16 cellular contexts compared by ENCODE assay signal in genomic region chr5:61732376-61732775, GRCh38.
A peak's percentile ranks its signal among the peaks of the same experiment; 100 is the strongest.
DNase-seq lines count a peak whose midpoint lies in the region; ATAC-seq, FAIRE-seq and TF ChIP-seq lines count a peak whose summit lies in the region.
"Had no signal": no experiment of that assay in that cellular context is flagged by ENCODE, and none has a peak within 500 bp of the region (broad histone marks: within the 10 kb centered on the region; RNA-seq: fewer than 3 reads in every experiment).

No MANE protein-coding gene starts in this region.

- no peak overlapping the region for H4K5ac ChIP-seq in H1 (ENCODE audit: insufficient read length, low read depth, low read length)

- no peak overlapping the region for H3K4ac ChIP-seq in H1 (replicated peaks; ENCODE audit: insufficient read length, low read depth, low read length)

- no peak overlapping the region for H2BK20ac ChIP-seq in H1 (ENCODE audit: low read length)

- ATAC-seq in CD8-positive, alpha-beta T cell: no peak

- H3K27ac ChIP-seq in H1 (ENCODE audit: low read depth, low read length) (no peak overlapping the region), stomach smooth muscle (ENCODE audit: low read length) (peak overlapping the region; percentile 53)
- H3K27ac ChIP-seq in CD8-positive, alpha-beta T cell (ENCODE audit: low read depth, low read length): no peak overlapping the region
- H3K27ac ChIP-seq: 22Rv1, tibial nerve had no signal

- no peak for TF ChIP-seq EP300 in H1 (IDR thresholded peaks at IDR 0.05; ENCODE audit: borderline replicate concordance in 1 of 2, low read depth in 2 of 2, low read length in 2 of 2)

- no peak for FAIRE-seq in H1 (lab: Jason Lieb, UNC)
- FAIRE-seq: endothelial cell of umbilical vein had no signal

- no peaks in the 10 kb centered on the region for H3K4me1 Mint-ChIP-seq in CD8-positive, alpha-beta T cell (ENCODE audit: low read depth)

- TF ChIP-seq POLR2A in H1 (IDR thresholded peaks at IDR 0.05; ENCODE audit: control extremely low read depth in 1 of 2, low read depth in 2 of 2, low read length in 2 of 2): no peak

- no peak overlapping the region for H3K23ac ChIP-seq in H1 (ENCODE audit: insufficient read length)

- no peak overlapping the region for H3K56ac ChIP-seq in H1 (replicated peaks; ENCODE audit: insufficient read length, low read depth, low read length)

- no peak overlapping the region for H3K27ac Mint-ChIP-seq in CD8-positive, alpha-beta T cell

- H3K36me3 Mint-ChIP-seq in CD8-positive, alpha-beta T cell: no peaks in the 10 kb centered on the region

- H3K4me3 Mint-ChIP-seq in CD8-positive, alpha-beta T cell: no peak overlapping the region

- no peak overlapping the region for H4K91ac ChIP-seq in H1 (replicated peaks; ENCODE audit: insufficient read length, low read length)

- H2AK5ac ChIP-seq in H1 (ENCODE audit: low read depth, low read length): no peak overlapping the region

- H3K27me3 Mint-ChIP-seq in CD8-positive, alpha-beta T cell (ENCODE audit: low read depth): peaks cover 11% of the 10 kb centered on the region

- TF ChIP-seq CTCF in H1 (IDR thresholded peaks at IDR 0.05; ENCODE audit: control extremely low read depth in 1 of 3, insufficient read depth in 1 of 3, low read depth in 1 of 3, low read length in 3 of 3) (no peak), GM13977 (IDR thresholded peaks at IDR 0.05; ENCODE audit: extremely low read depth, insufficient read depth, missing control alignments) (no peak)
- TF ChIP-seq CTCF in CD8-positive, alpha-beta T cell (IDR thresholded peaks at IDR 0.05): no peak

- no peak overlapping the region for H2BK12ac ChIP-seq in H1 (ENCODE audit: low read depth, low read length)

- no peaks in the 10 kb centered on the region; the same call in 1 of the 2 replicates for H3K23me2 ChIP-seq in H1 (ENCODE audit: low read depth, low read length)

- no peak overlapping the region for H4K8ac ChIP-seq in H1 (ENCODE audit: extremely low read depth, insufficient read depth, low read length)

- no peaks in the 10 kb centered on the region for H3K79me1 ChIP-seq in H1 (ENCODE audit: low read depth, low read length)

- no peaks in the 10 kb centered on the region for H3K9me3 ChIP-seq in H1 (ENCODE audit: insufficient read depth in 2 of 2, low read depth in 1 of 2, low read length in 1 of 2)
- no peaks in the 10 kb centered on the region for H3K9me3 ChIP-seq in stomach smooth muscle (ENCODE audit: control insufficient read depth in 2 of 2, low read length in 2 of 2)
- no peaks in the 10 kb centered on the region for H3K9me3 ChIP-seq in CD8-positive, alpha-beta T cell (ENCODE audit: low read length)
- H3K9me3 ChIP-seq: tibial nerve had no signal

- H3K4me1 ChIP-seq in H1 (replicated peaks in 1 of 4; ENCODE audit: control insufficient read depth in 3 of 4, insufficient read depth in 4 of 4, low read length in 3 of 4): peaks cover 2 to 11% (median 5%) of the 10 kb centered on the region in 4 experiments; a peak in 6 of 7 replicates
- peaks cover 8% of the 10 kb centered on the region for H3K4me1 ChIP-seq in stomach smooth muscle (ENCODE audit: control insufficient read depth, insufficient read depth, low read length)
- H3K4me1 ChIP-seq in CD8-positive, alpha-beta T cell (ENCODE audit: insufficient read depth, low read length): no peaks in the 10 kb centered on the region

- intact Hi-C loops in CD8-positive, alpha-beta T cell (cut with DNase I, micrococcal nuclease): no loop called here

- no peak; a peak in 1 of 4 replicates for TF ChIP-seq RAD21 in H1 (IDR thresholded peaks at IDR 0.05 in 1 of 2, conservative IDR thresholded peaks at IDR 0.05 in 1 of 2; ENCODE audit: low read depth in 2 of 2, low read length in 2 of 2)

- H3K4me3 ChIP-seq in H1 (ENCODE audit: extremely low read depth in 1 of 4, insufficient read depth in 2 of 4, low read depth in 3 of 4, low read length in 4 of 4) (peak overlapping the region in 2 of 4 experiments; percentile 9 to 36; a peak in 2 of 8 replicates), stomach smooth muscle (ENCODE audit: low read length in 2 of 2) (peak overlapping the region; percentile 60 to 70)
- no peak overlapping the region for H3K4me3 ChIP-seq in CD8-positive, alpha-beta T cell (ENCODE audit: low read depth, low read length)
- H3K4me3 ChIP-seq: smooth muscle cell had no signal

- H4K20me1 ChIP-seq in H1 (replicated peaks in 1 of 2; ENCODE audit: control insufficient read depth in 1 of 2, insufficient read depth in 2 of 2, low read length in 2 of 2): no peaks in the 10 kb centered on the region

- no peak overlapping the region for H3K18ac ChIP-seq in H1 (ENCODE audit: extremely low read depth, low read length)

- H3K4me2 ChIP-seq in H1 (ENCODE audit: insufficient read depth in 1 of 2, low read depth in 2 of 2, low read length in 2 of 2): peak overlapping the region; percentile 59 to 60
- H3K4me2 ChIP-seq: smooth muscle cell had no signal

- no peaks in the 10 kb centered on the region for H3K79me2 ChIP-seq in H1 (ENCODE audit: control insufficient read depth in 1 of 2, insufficient read depth in 2 of 2, low read length in 2 of 2)

- no peaks in the 10 kb centered on the region for H3K36me3 ChIP-seq in H1 (ENCODE audit: control insufficient read depth in 2 of 4, insufficient read depth in 4 of 4, low read length in 3 of 4)
- no peaks in the 10 kb centered on the region for H3K36me3 ChIP-seq in stomach smooth muscle (ENCODE audit: control insufficient read depth in 2 of 2, insufficient read depth in 2 of 2, low read length in 2 of 2)
- no peaks in the 10 kb centered on the region for H3K36me3 ChIP-seq in CD8-positive, alpha-beta T cell (ENCODE audit: insufficient read depth, low read length)
- H3K36me3 ChIP-seq: tibial nerve had no signal

- in situ Hi-C loops in GM13977 (cut with MboI; ENCODE audit: low pct_unique_long_range_greater_than_20kb, low sequenced_read_pairs, unreplicated experiment): no loop called here

- H3K27me3 ChIP-seq in H1 (replicated peaks in 1 of 4; ENCODE audit: control insufficient read depth in 3 of 4, extremely low read depth in 1 of 4, insufficient read depth in 3 of 4, low read length in 3 of 4) (peaks cover 0 to 2% (median under 1%) of the 10 kb centered on the region in 4 experiments; a peak in 2 of 7 replicates), stomach smooth muscle (ENCODE audit: control insufficient read depth in 1 of 2, insufficient read depth in 2 of 2, low read length in 2 of 2) (no peaks in the 10 kb centered on the region)
- no peaks in the 10 kb centered on the region for H3K27me3 ChIP-seq in CD8-positive, alpha-beta T cell (ENCODE audit: insufficient read depth, low read length)
- H3K27me3 ChIP-seq: tibial nerve had no signal

- H2AFZ ChIP-seq in H1 (ENCODE audit: low read length): no peak overlapping the region

- CTCF ChIA-PET in H1 (lab: Charles Lee; ENCODE audit: partially characterized antibody): no interaction called here
- CTCF ChIA-PET in CD8-positive, alpha-beta T cell (lab: Charles Lee): no interaction called here

- no peak overlapping the region for H2BK120ac ChIP-seq in H1 (replicated peaks; ENCODE audit: low read depth, low read length)

- no peak overlapping the region for H2BK15ac ChIP-seq in H1 (ENCODE audit: low read length)

- H3K9ac ChIP-seq in H1 (replicated peaks in 1 of 4; ENCODE audit: extremely low read depth in 1 of 4, low read depth in 3 of 4, low read length in 3 of 4): no peak overlapping the region
- peak overlapping the region; percentile 47 to 49 for H3K9ac ChIP-seq in stomach smooth muscle (ENCODE audit: low read length in 2 of 2)

- POLR2A ChIA-PET in H1 (lab: Charles Lee; ENCODE audit: partially characterized antibody): no interaction called here
- POLR2A ChIA-PET in CD8-positive, alpha-beta T cell (lab: Charles Lee): no interaction called here

- H3K14ac ChIP-seq in H1 (ENCODE audit: insufficient read length): no peak overlapping the region

- DNase-seq in NCI-H748 (lab: John Stamatoyannopoulos, UW; ENCODE audit: unreplicated experiment) (peak; percentile 15), NCI-H748 treated with DMSO at 0.1 percent for 48 hours (lab: John Stamatoyannopoulos, UW) (no peak), H1 (ENCODE audit: low read depth in 1 of 2, low spot score in 2 of 2) (no peak), mucosa of gallbladder (ENCODE audit: low spot score) (peak; percentile 25), GM13977 (ENCODE audit: low spot score) (no peak)
- DNase-seq in activated CD8-positive, alpha-beta memory T cell treated with anti-CD3 and anti-CD28 coated beads, Interleukin-2, amount 50 U/mL, for 48 hours: no peak
- DNase-seq in CD8-positive, alpha-beta T cell: no peak
- DNase-seq: activated CD4-positive, alpha-beta T cell treated with anti-CD3 and anti-CD28 coated beads for 4 hours; activated T-cell treated with anti-CD3 and anti-CD28 coated beads, Interleukin-2, amount 50 U/mL, for 48 hours; amniotic stem cell; GF-D8 had no signal

- 47% methylated on average over 12 of the region's 12 CpGs; no CpG with 5 or more reads in 1 of the 2 experiments for WGBS in H1 (ENCODE audit: extremely low coverage in 1 of 2, insufficient coverage in 1 of 2, insufficient read length in 1 of 2, insufficient replicate concordance in 2 of 2, low coverage in 1 of 2, low lambda C conversion rate in 2 of 2, missing lambda C conversion rate in 1 of 2), 2 experiments

- no peaks in the 10 kb centered on the region for H3K9me3 Mint-ChIP-seq in CD8-positive, alpha-beta T cell

- H2BK5ac ChIP-seq in H1 (ENCODE audit: low read depth, low read length): no peak overlapping the region

TF ChIP-seq in H1, 55 proteins besides CTCF, POLR2A, EP300 and RAD21:
- no peak for TF ChIP-seq JUND (IDR thresholded peaks at IDR 0.05; ENCODE audit: low read length)
- no peak for TF ChIP-seq NANOG (IDR thresholded peaks at IDR 0.05; ENCODE audit: insufficient read depth, low read depth, low read length, poor library complexity, severe bottlenecking)
TF ChIP-seq in H1: peak in this region for 0.

Comparison
In these comparisons a context has a peak if more than half of its experiments do, and no peak if none do; other contexts are left out.
1. DNase-seq: peak in NCI-H748 (single experiment) and mucosa of gallbladder (single experiment); none in NCI-H748 treated with DMSO at 0.1 percent for 48 hours (single experiment), H1 (0 of 2), activated CD8-positive, alpha-beta memory T cell treated with anti-CD3 and anti-CD28 coated beads, Interleukin-2, amount 50 U/mL, for 48 hours (single experiment), GM13977 (single experiment) and CD8-positive, alpha-beta T cell (0 of 7).
2. H3K9ac ChIP-seq: peak in stomach smooth muscle (2 of 2); none in H1 (0 of 4).